In genomic region chr7:44184221-44184873, GRCh38 we compare ENCODE assay signal across 11 cellular contexts. TPM values are rescaled to one million over a fixed set of nuclear protein-coding genes. Genes with fewer than 3 reads are reported as not detected.
DNase-seq lines count a peak whose midpoint lies in the region; ATAC-seq and TF ChIP-seq lines count a peak whose summit lies in the region.
"Had no signal": no experiment of that assay in that cellular context is flagged by ENCODE, and none has a peak within 500 bp of the region (broad histone marks: within the 10 kb centered on the region; RNA-seq: fewer than 3 reads in every experiment).

No MANE protein-coding gene starts in this region.

- POLR2A ChIA-PET in RWPE1 (lab: Yijun Ruan, JAX; ENCODE audit: low non-redundant PET) = no interaction called here

- ATAC-seq in gastrocnemius medialis (peak; percentile 44 to 58), HG02884 (IDR thresholded peaks at IDR 0.05; ENCODE audit: unreplicated experiment) (no peak), GM18498 (IDR thresholded peaks at IDR 0.05; ENCODE audit: unreplicated experiment) (no peak)

- DNase-seq in H4 (ENCODE audit: low spot score) = peak; percentile 92
- peak; percentile 95 for DNase-seq in RWPE1 (ENCODE audit: low spot score)
- peak; percentile 56 for DNase-seq in fibroblast of peridontal ligament (ENCODE audit: extremely low read depth)
- DNase-seq in gastrocnemius medialis = no peak
- no peak for DNase-seq in superior temporal gyrus (ENCODE audit: extremely low spot score)
- no peak for DNase-seq in NCI-H1092 treated with DMSO at 0.1 percent for 48 hours (lab: John Stamatoyannopoulos, UW)
- DNase-seq: activated naive CD8-positive, alpha-beta T cell treated with anti-CD3 and anti-CD28 coated beads, Interleukin-2, amount 10 ng/mL, durations not matched to agents 7 days and 5 days; left cardiac atrium; NCI-H1694 treated with DMSO at 0.1 percent for 48 hours had no signal

- TF ChIP-seq POLR2A in gastrocnemius medialis (IDR thresholded peaks at IDR 0.05) = no peak

- intact Hi-C loops in gastrocnemius medialis (cut with DNase I; ENCODE audit: low total_unique reads) = no loop called here

- H3K4me1 ChIP-seq in gastrocnemius medialis = no peaks in the 10 kb centered on the region

- H3K4me3 ChIP-seq in gastrocnemius medialis = no peak overlapping the region

- no peaks in the 10 kb centered on the region for H3K9me3 ChIP-seq in gastrocnemius medialis

- TF ChIP-seq CTCF in RWPE1 (conservative IDR thresholded peaks at IDR 0.05; ENCODE audit: low read depth) (no peak), gastrocnemius medialis (IDR thresholded peaks at IDR 0.05 in 4 of 5, conservative IDR thresholded peaks at IDR 0.05 in 1 of 5) (no peak)

- in situ Hi-C loops in gastrocnemius medialis (cut with MboI; ENCODE audit: low sequenced_read_pairs in 4 of 4) = no loop called here

- no peaks in the 10 kb centered on the region for H3K36me3 ChIP-seq in gastrocnemius medialis

- peak overlapping the region; percentile 70 for H3K27ac ChIP-seq in RWPE1
- no peak overlapping the region for H3K27ac ChIP-seq in gastrocnemius medialis

- CTCF ChIA-PET in RWPE1 (lab: Yijun Ruan, JAX) = no interaction called here

- H3K27me3 ChIP-seq in gastrocnemius medialis = no peaks in the 10 kb centered on the region

RNA-seq across cellular contexts. Expression of gene GCK, which starts 4.9 kb away (rescaled TPM):
- total RNA-seq in H4 (2014; rRNA removed; shearing (Covaris generic)) = not detected in 2 replicates
- under 1 TPM in 1 of 4 donors, not detected in 3; 0.33 TPM for total RNA-seq in gastrocnemius medialis

RNA-seq across cellular contexts. Expression of gene YKT6, which starts 16.4 kb away (rescaled TPM):
- 132 and 136 TPM in 2 replicates for total RNA-seq in H4 (2014; rRNA removed; shearing (Covaris generic))
- 10 to 100 TPM; 37.9 to 79.5 (median 72.5) TPM for total RNA-seq in gastrocnemius medialis

RNA-seq across cellular contexts. Expression of gene MYL7, which starts 43.2 kb away (rescaled TPM):
- total RNA-seq in H4 (2014; rRNA removed; shearing (Covaris generic)) = not detected in 2 replicates
- total RNA-seq in gastrocnemius medialis = 1 to 10 TPM in 1 of 4 donors, not detected in 3; 2.6 TPM
- total RNA-seq: activated naive CD8-positive, alpha-beta T cell treated with anti-CD3 and anti-CD28 coated beads, Interleukin-2, amount 10 ng/mL, durations not matched to agents 7 days and 5 days had no signal

Comparison
In these comparisons a context has a peak if more than half of its experiments do, and no peak if none do; other contexts are left out.
1. DNase-seq: peak in H4 (single experiment), RWPE1 (single experiment) and fibroblast of peridontal ligament (single experiment); none in gastrocnemius medialis (0 of 2), superior temporal gyrus (single experiment) and NCI-H1092 treated with DMSO at 0.1 percent for 48 hours (single experiment).
2. ATAC-seq: peak in gastrocnemius medialis (2 of 2); none in HG02884 (single experiment) and GM18498 (single experiment).